ENCODE assay signal across 8 cellular contexts in the genomic region with DNA sequence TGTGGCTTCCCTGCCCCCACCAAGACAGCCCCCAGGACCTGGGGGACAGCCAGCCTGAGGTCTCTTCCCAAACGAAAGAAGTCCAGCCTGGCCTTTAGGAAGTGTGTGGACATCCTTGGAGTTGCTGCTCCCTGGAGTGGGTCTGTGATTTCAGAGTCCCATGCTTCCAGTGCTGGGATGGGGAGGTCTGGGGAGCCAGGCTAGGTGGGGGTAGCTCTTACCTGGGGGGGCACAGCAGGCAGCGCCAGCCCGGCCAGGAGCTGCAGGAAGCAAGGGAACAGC. TPM values are rescaled to one million over a fixed set of nuclear protein-coding genes. Genes with fewer than 3 reads are reported as not detected.
A peak's percentile ranks its signal among the peaks of the same experiment; 100 is the strongest.
DNase-seq lines count a peak whose midpoint lies in the region; ATAC-seq and TF ChIP-seq lines count a peak whose summit lies in the region.

No MANE protein-coding gene starts in this region.

- no peaks in the 10 kb centered on the region for H3K36me3 Mint-ChIP-seq in stimulated activated memory B cell treated with anti-CD40 and anti-IgM and Interleukin-4, amounts not matched to agents 10 μg/mL and 1 μg/mL and 100 μg/mL, for 72 hours

- H3K27me3 ChIP-seq in HUES48 (ENCODE audit: control insufficient read depth, insufficient read depth, low read length) (peaks cover 17% of the 10 kb centered on the region), ascending aorta (no peaks in the 10 kb centered on the region), iPS-20b (ENCODE audit: insufficient read depth, low read length) (peaks cover 37% of the 10 kb centered on the region)

- H3K9ac ChIP-seq in HUES48 (ENCODE audit: low read depth, low read length) (no peak overlapping the region), iPS-20b (ENCODE audit: low read depth, low read length) (peak overlapping the region; percentile 37; the same call in 1 of the 2 replicates)

- H3K4me3 Mint-ChIP-seq in stimulated activated memory B cell treated with anti-CD40 and anti-IgM and Interleukin-4, amounts not matched to agents 10 μg/mL and 1 μg/mL and 100 μg/mL, for 72 hours, result peak overlapping the region; percentile 50

- H3K4me1 ChIP-seq in HUES48 (ENCODE audit: control insufficient read depth, insufficient read depth, low read length) (no peaks in the 10 kb centered on the region), ascending aorta (peaks cover 9 to 24% of the 10 kb centered on the region in 2 donors), iPS-20b (ENCODE audit: insufficient read depth, low read length) (peaks cover 2% of the 10 kb centered on the region)

- TF ChIP-seq CTCF in ascending aorta (IDR thresholded peaks at IDR 0.05), result no peak
- no peak for TF ChIP-seq CTCF in GM20000 (IDR thresholded peaks at IDR 0.05; ENCODE audit: extremely low read depth, missing control alignments)

- no peaks in the 10 kb centered on the region for H3K9me3 Mint-ChIP-seq in stimulated activated memory B cell treated with anti-CD40 and anti-IgM and Interleukin-4, amounts not matched to agents 10 μg/mL and 1 μg/mL and 100 μg/mL, for 72 hours

- no peak overlapping the region for H3K27ac ChIP-seq in HUES48 (ENCODE audit: low read depth, low read length)
- peak overlapping the region; percentile 54 to 67 for H3K27ac ChIP-seq in ascending aorta
- no peak overlapping the region for H3K27ac ChIP-seq in iPS-20b (ENCODE audit: low read length)

- no peak overlapping the region for H3K27ac Mint-ChIP-seq in stimulated activated memory B cell treated with anti-CD40 and anti-IgM and Interleukin-4, amounts not matched to agents 10 μg/mL and 1 μg/mL and 100 μg/mL, for 72 hours

- no peak for ATAC-seq in stimulated activated memory B cell treated with anti-CD40 and anti-IgM and Interleukin-4, amounts not matched to agents 10 μg/mL and 1 μg/mL and 100 μg/mL, for 72 hours

- H3K4me3 ChIP-seq in HUES48 (ENCODE audit: low read depth, low read length) (peak overlapping the region; percentile 56), ascending aorta (peak overlapping the region; percentile 54 to 90), iPS-20b (ENCODE audit: low read length) (peak overlapping the region; percentile 66)

- H3K27me3 Mint-ChIP-seq in stimulated activated memory B cell treated with anti-CD40 and anti-IgM and Interleukin-4, amounts not matched to agents 10 μg/mL and 1 μg/mL and 100 μg/mL, for 72 hours, result peaks cover 23% of the 10 kb centered on the region

- H3K9me3 ChIP-seq in HUES48 (ENCODE audit: control insufficient read depth, insufficient read depth, low read length) (no peaks in the 10 kb centered on the region), ascending aorta (no peaks in the 10 kb centered on the region), iPS-20b (ENCODE audit: insufficient read depth, low read depth, low read length) (no peaks in the 10 kb centered on the region)

- no peak for DNase-seq in ascending aorta (ENCODE audit: low spot score in 2 of 2)
- DNase-seq in NCI-H2029 treated with DMSO at 0.1 percent for 48 hours (lab: John Stamatoyannopoulos, UW), result no peak
- no peak for DNase-seq in GM20000 (ENCODE audit: low spot score)
- DNase-seq in RPMI8226, result no peak
- DNase-seq in NCI-H82 treated with DMSO at 0.1 percent for 48 hours (lab: John Stamatoyannopoulos, UW; ENCODE audit: unreplicated experiment), result no peak

- H3K36me3 ChIP-seq in HUES48 (ENCODE audit: control insufficient read depth, insufficient read depth, low read length), result no peaks in the 10 kb centered on the region
- H3K36me3 ChIP-seq in ascending aorta, result no peaks in the 10 kb centered on the region
- no peaks in the 10 kb centered on the region for H3K36me3 ChIP-seq in iPS-20b (ENCODE audit: insufficient read depth, low read depth, low read length)

- intact Hi-C loops in ascending aorta (cut with DNase I), result loop anchor here (1.0 kb wide), 1 partner anchor 24 kb away; no protein-coding TSS in a partner anchor

- no peaks in the 10 kb centered on the region for H3K4me1 Mint-ChIP-seq in stimulated activated memory B cell treated with anti-CD40 and anti-IgM and Interleukin-4, amounts not matched to agents 10 μg/mL and 1 μg/mL and 100 μg/mL, for 72 hours

RNA-seq across cellular contexts. Expression of a gene that starts 0.5 kb away (rescaled TPM):
- total RNA-seq in ascending aorta, result 41.1 TPM

RNA-seq across cellular contexts. Expression of a gene that starts 31.8 kb away (rescaled TPM):
- total RNA-seq in ascending aorta, result 12.1 TPM

RNA-seq across cellular contexts. Expression of a gene that starts 47.8 kb away (rescaled TPM):
- 27.1 TPM for total RNA-seq in ascending aorta

Comparison
In these comparisons a context has a peak if more than half of its experiments do, and no peak if none do; other contexts are left out.
1. H3K27ac ChIP-seq: peak in ascending aorta (2 of 2); none in HUES48 (single experiment) and iPS-20b (single experiment).
2. Peak in every context shown above with its lines, with median percentiles within 50 percentile points of each other: H3K4me3 ChIP-seq.